8 cellular contexts compared by ENCODE assay signal in genomic region chr1:51234721-51235425, GRCh38.
DNase-seq lines count a peak whose midpoint lies in the region; ATAC-seq, FAIRE-seq and TF ChIP-seq lines count a peak whose summit lies in the region.

No MANE protein-coding gene starts in this region.

- no peaks in the 10 kb centered on the region for H3K27me3 ChIP-seq in brain microvascular endothelial cell (replicated peaks)

- in situ Hi-C loops in brain microvascular endothelial cell (cut with HindIII; ENCODE audit: low pct_ligation_motif_present, low sequenced_read_pairs), result no loop called here

- DNase-seq in GM18507 (ENCODE audit: extremely low spot score, insufficient read length, low read depth) (peak; percentile 49), NCI-H146 treated with DMSO at 0.1 percent for 48 hours (lab: John Stamatoyannopoulos, UW; ENCODE audit: unreplicated experiment) (peak; percentile 77), T-helper 22 cell (ENCODE audit: low read depth) (peak; percentile 11), brain microvascular endothelial cell (peak; percentile 60), left kidney (ENCODE audit: low read depth, low spot score) (peak; percentile 69), GOT3 (lab: John Stamatoyannopoulos, UW) (no peak)
- peak; percentile 53 for DNase-seq in stimulated activated CD4-positive, alpha-beta T cell treated with anti-CD3 and anti-CD28 coated beads, Interleukin-4, amount 100 ng/mL, for 24 hours

- ATAC-seq in HG02884 (IDR thresholded peaks at IDR 0.05; ENCODE audit: unreplicated experiment), result peak; percentile 48

- H3K4me3 ChIP-seq in brain microvascular endothelial cell (ENCODE audit: low read depth, low read length), result no peak overlapping the region

- no peak for TF ChIP-seq CTCF in brain microvascular endothelial cell (IDR thresholded peaks at IDR 0.05; ENCODE audit: low read depth, low read length, missing control alignments)

- H3K36me3 ChIP-seq in brain microvascular endothelial cell (replicated peaks), result peaks cover 2% of the 10 kb centered on the region

- FAIRE-seq in GM18507 (lab: Jason Lieb, UNC), result peak; percentile 95

- H3K27ac ChIP-seq in brain microvascular endothelial cell, result peak overlapping the region; percentile 86
